ENCODE assay signal across 23 cellular contexts in the genomic region with DNA sequence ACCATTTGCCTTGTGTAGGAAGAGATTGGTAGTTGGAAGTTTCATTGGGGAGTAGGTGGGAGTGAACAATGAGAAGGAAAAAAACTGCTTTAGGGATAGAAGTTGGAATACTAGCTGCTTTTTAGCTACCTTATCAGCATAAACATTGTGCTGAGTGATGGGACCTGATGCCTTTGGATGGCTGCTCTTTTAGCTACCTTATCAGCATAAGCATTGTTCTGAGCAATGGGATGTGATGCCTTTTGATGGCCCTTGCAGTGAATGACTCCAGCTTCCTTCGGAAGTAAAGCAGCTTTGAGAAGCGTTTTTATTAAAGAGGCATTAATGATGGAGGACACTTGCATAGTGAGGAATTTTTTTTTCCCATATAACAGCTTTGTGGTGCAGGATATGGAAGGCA.
A peak's percentile ranks its signal among the peaks of the same experiment; 100 is the strongest.
DNase-seq lines count a peak whose midpoint lies in the region; FAIRE-seq and TF ChIP-seq lines count a peak whose summit lies in the region.
"Had no signal": no experiment of that assay in that cellular context is flagged by ENCODE, and none has a peak within 500 bp of the region (broad histone marks: within the 10 kb centered on the region; RNA-seq: fewer than 3 reads in every experiment).

No MANE protein-coding gene starts in this region.

- H3K23ac ChIP-seq in H1 (ENCODE audit: insufficient read length) = no peak overlapping the region
- H3K23ac ChIP-seq in mesendoderm (ENCODE audit: low read length) = no peak overlapping the region

- H3K18ac ChIP-seq in H1 (ENCODE audit: extremely low read depth, low read length) = no peak overlapping the region
- H3K18ac ChIP-seq in mesendoderm (ENCODE audit: low read length) = no peak overlapping the region

- POLR2A ChIA-PET in H1 (lab: Charles Lee; ENCODE audit: partially characterized antibody) = no interaction called here

- no peaks in the 10 kb centered on the region for H3K23me2 ChIP-seq in H1 (ENCODE audit: low read depth, low read length)

- intact Hi-C loops in prostate gland (cut with DNase I) = no loop called here

- H2BK15ac ChIP-seq in H1 (ENCODE audit: low read length) = no peak overlapping the region
- H2BK15ac ChIP-seq in mesendoderm (replicated peaks; ENCODE audit: low read depth) = no peak overlapping the region

- WGBS in H1 (ENCODE audit: extremely low coverage in 1 of 2, insufficient coverage in 1 of 2, insufficient read length in 1 of 2, insufficient replicate concordance in 2 of 2, low coverage in 1 of 2, low lambda C conversion rate in 2 of 2, missing lambda C conversion rate in 1 of 2), 2 experiments = 32% methylated on average over 2 of the region's 2 CpGs; no CpG with 5 or more reads in 1 of the 2 experiments
- no CpG with 5 or more reads among the region's 2 CpGs for WGBS in mesendoderm (ENCODE audit: extremely low coverage, insufficient coverage, low lambda C conversion rate)
- WGBS in prostate gland = 73% methylated on average over 2 of the region's 2 CpGs

- H3K4me2 ChIP-seq in H1 (ENCODE audit: insufficient read depth in 1 of 2, low read depth in 2 of 2, low read length in 2 of 2) (no peak overlapping the region), mesendoderm (ENCODE audit: low read length) (no peak overlapping the region)
- H3K4me2 ChIP-seq: BLaER1 had no signal

- FAIRE-seq in H1 (lab: Jason Lieb, UNC) = peak; percentile 82
- FAIRE-seq: A204.1, G401.6, GM12891, GM19239 had no signal

- H3K4me3 ChIP-seq in NT2/D1 (ENCODE audit: insufficient read length, low read depth) = no peak overlapping the region
- no peak overlapping the region for H3K4me3 ChIP-seq in H1 (ENCODE audit: extremely low read depth in 1 of 4, insufficient read depth in 2 of 4, low read depth in 3 of 4, low read length in 4 of 4)
- no peak overlapping the region for H3K4me3 ChIP-seq in mesendoderm (ENCODE audit: low read length)
- H3K4me3 ChIP-seq in prostate gland = no peak overlapping the region
- H3K4me3 ChIP-seq: BLaER1 had no signal

- H2AFZ ChIP-seq in H1 (ENCODE audit: low read length) = no peak overlapping the region

- no peak for TF ChIP-seq EP300 in H1 (IDR thresholded peaks at IDR 0.05; ENCODE audit: borderline replicate concordance in 1 of 2, low read depth in 2 of 2, low read length in 2 of 2)

- H3K14ac ChIP-seq in H1 (ENCODE audit: insufficient read length) = no peak overlapping the region

- H2BK12ac ChIP-seq in H1 (ENCODE audit: low read depth, low read length) = no peak overlapping the region

- H3K4me3 Mint-ChIP-seq in type B pancreatic cell = no peak overlapping the region
- H3K4me3 Mint-ChIP-seq: CD14-positive monocyte; CD4-positive, alpha-beta memory T cell; CD4-positive, CD25-positive, alpha-beta regulatory T cell; CD8-positive, alpha-beta memory T cell had no signal

- H2BK120ac ChIP-seq in H1 (replicated peaks; ENCODE audit: low read depth, low read length) (no peak overlapping the region), mesendoderm (ENCODE audit: low read depth, low read length) (no peak overlapping the region)

- H3K27ac ChIP-seq in H1 (ENCODE audit: low read depth, low read length) = no peak overlapping the region
- no peak overlapping the region for H3K27ac ChIP-seq in mesendoderm (ENCODE audit: low read depth, low read length)
- no peak overlapping the region for H3K27ac ChIP-seq in prostate gland
- H3K27ac ChIP-seq: BLaER1 had no signal

- H3K4ac ChIP-seq in H1 (replicated peaks; ENCODE audit: insufficient read length, low read depth, low read length) (no peak overlapping the region), mesendoderm (ENCODE audit: low read depth, low read length) (no peak overlapping the region)

- H3K4me1 Mint-ChIP-seq in type B pancreatic cell (ENCODE audit: unreplicated experiment) = no peaks in the 10 kb centered on the region
- H3K4me1 Mint-ChIP-seq: CD14-positive monocyte; CD4-positive, alpha-beta memory T cell; CD4-positive, CD25-positive, alpha-beta regulatory T cell; CD8-positive, alpha-beta memory T cell had no signal

- no peak for TF ChIP-seq CTCF in H1 (IDR thresholded peaks at IDR 0.05; ENCODE audit: control extremely low read depth in 1 of 3, insufficient read depth in 1 of 3, low read depth in 1 of 3, low read length in 3 of 3)
- TF ChIP-seq CTCF in prostate gland (IDR thresholded peaks at IDR 0.05) = no peak
- no peak for TF ChIP-seq CTCF in type B pancreatic cell (conservative IDR thresholded peaks at IDR 0.05)

- H2BK5ac ChIP-seq in H1 (ENCODE audit: low read depth, low read length) (no peak overlapping the region), mesendoderm (ENCODE audit: low read length) (no peak overlapping the region)

- no peaks in the 10 kb centered on the region for H3K36me3 Mint-ChIP-seq in type B pancreatic cell
- H3K36me3 Mint-ChIP-seq: CD14-positive monocyte; CD4-positive, CD25-positive, alpha-beta regulatory T cell; CD8-positive, alpha-beta memory T cell had no signal

- H4K20me1 ChIP-seq in H1 (replicated peaks in 1 of 2; ENCODE audit: control insufficient read depth in 1 of 2, insufficient read depth in 2 of 2, low read length in 2 of 2) = no peaks in the 10 kb centered on the region
- H4K20me1 ChIP-seq: BLaER1 had no signal

- H3K4me1 ChIP-seq in NT2/D1 (ENCODE audit: insufficient read depth, insufficient read length) (no peaks in the 10 kb centered on the region), H1 (replicated peaks in 1 of 4; ENCODE audit: control insufficient read depth in 3 of 4, insufficient read depth in 4 of 4, low read length in 3 of 4) (peaks cover 0 to 4% (median 2%) of the 10 kb centered on the region in 4 experiments; a peak in 3 of 7 replicates), mesendoderm (ENCODE audit: control insufficient read depth, low read depth, low read length) (peaks cover 7% of the 10 kb centered on the region), prostate gland (replicated peaks) (no peaks in the 10 kb centered on the region)
- H3K4me1 ChIP-seq: BE2C, BLaER1 had no signal

- H3K79me1 ChIP-seq in H1 (ENCODE audit: low read depth, low read length) = no peaks in the 10 kb centered on the region
- H3K79me1 ChIP-seq in mesendoderm (ENCODE audit: low read length) = no peaks in the 10 kb centered on the region

- TF ChIP-seq POLR2A in H1 (IDR thresholded peaks at IDR 0.05; ENCODE audit: control extremely low read depth in 1 of 2, low read depth in 2 of 2, low read length in 2 of 2) (no peak), prostate gland (IDR thresholded peaks at IDR 0.05) (no peak)

- H3K9ac ChIP-seq in NT2/D1 (ENCODE audit: insufficient read length, low read depth) (no peak overlapping the region), H1 (replicated peaks in 1 of 4; ENCODE audit: extremely low read depth in 1 of 4, low read depth in 3 of 4, low read length in 3 of 4) (no peak overlapping the region), mesendoderm (ENCODE audit: low read length) (no peak overlapping the region)
- H3K9ac ChIP-seq: BLaER1 had no signal

- H4K91ac ChIP-seq in H1 (replicated peaks; ENCODE audit: insufficient read length, low read length) = no peak overlapping the region

- H3K56ac ChIP-seq in H1 (replicated peaks; ENCODE audit: insufficient read length, low read depth, low read length) (no peak overlapping the region), mesendoderm (ENCODE audit: low read length) (no peak overlapping the region)

- H3K9me3 Mint-ChIP-seq in type B pancreatic cell = no peaks in the 10 kb centered on the region

- H4K8ac ChIP-seq in H1 (ENCODE audit: extremely low read depth, insufficient read depth, low read length) (no peak overlapping the region), mesendoderm (ENCODE audit: low read depth, low read length) (no peak overlapping the region)

- H3K27me3 Mint-ChIP-seq in type B pancreatic cell = no peaks in the 10 kb centered on the region
- H3K27me3 Mint-ChIP-seq: CD4-positive, alpha-beta memory T cell; CD4-positive, CD25-positive, alpha-beta regulatory T cell; CD8-positive, alpha-beta memory T cell had no signal

- no peaks in the 10 kb centered on the region for H3K36me3 ChIP-seq in NT2/D1 (ENCODE audit: insufficient read depth, insufficient read length, low read length)
- H3K36me3 ChIP-seq in H1 (ENCODE audit: control insufficient read depth in 2 of 4, insufficient read depth in 4 of 4, low read length in 3 of 4) = no peaks in the 10 kb centered on the region
- H3K36me3 ChIP-seq in mesendoderm (ENCODE audit: control insufficient read depth, insufficient read depth, low read length) = no peaks in the 10 kb centered on the region
- H3K36me3 ChIP-seq in prostate gland = no peaks in the 10 kb centered on the region
- H3K36me3 ChIP-seq: BE2C, BLaER1 had no signal

- H4K5ac ChIP-seq in H1 (ENCODE audit: insufficient read length, low read depth, low read length) = no peak overlapping the region
- H4K5ac ChIP-seq in mesendoderm (ENCODE audit: low read length) = no peak overlapping the region

- H3K79me2 ChIP-seq in H1 (ENCODE audit: control insufficient read depth in 1 of 2, insufficient read depth in 2 of 2, low read length in 2 of 2) (no peaks in the 10 kb centered on the region), mesendoderm (ENCODE audit: control insufficient read depth, insufficient read depth, low read length) (no peaks in the 10 kb centered on the region)

- H3K9me3 ChIP-seq in NT2/D1 (ENCODE audit: insufficient read depth, low read length) (no peaks in the 10 kb centered on the region), H1 (ENCODE audit: insufficient read depth in 2 of 2, low read depth in 1 of 2, low read length in 1 of 2) (peaks cover 6 to 10% of the 10 kb centered on the region in 2 experiments), prostate gland (no peaks in the 10 kb centered on the region)
- H3K9me3 ChIP-seq: BE2C, BLaER1 had no signal

- peak; percentile 23 for DNase-seq in NT2/D1 (ENCODE audit: low read depth, low spot score)
- no peak for DNase-seq in H1 (ENCODE audit: low read depth in 1 of 2, low spot score in 2 of 2)
- peak; percentile 30 for DNase-seq in mesendoderm
- DNase-seq in DMS153 (lab: John Stamatoyannopoulos, UW) = no peak
- no peak for DNase-seq in prostate gland (ENCODE audit: low spot score)
- no peak for DNase-seq in type B pancreatic cell (ENCODE audit: extremely low spot score, unreplicated experiment)
- DNase-seq: 8988T; ACHN; BE2C; C1 segment of cervical spinal cord; CD4-positive, alpha-beta memory T cell; CD4-positive, CD25-positive, alpha-beta regulatory T cell; CD8-positive, alpha-beta memory T cell; COR-L47; DMS 273 treated with DMSO at 0.1 percent for 48 hours; DMS79 treated with DMSO at 0.1 percent for 48 hours; GF-D8 had no signal

- no peak overlapping the region for H3K27ac Mint-ChIP-seq in type B pancreatic cell
- H3K27ac Mint-ChIP-seq: CD14-positive monocyte; CD4-positive, alpha-beta memory T cell; CD4-positive, CD25-positive, alpha-beta regulatory T cell; CD8-positive, alpha-beta memory T cell had no signal

- H2AK5ac ChIP-seq in H1 (ENCODE audit: low read depth, low read length) = no peak overlapping the region
- no peak overlapping the region for H2AK5ac ChIP-seq in mesendoderm (ENCODE audit: low read length)

- no peaks in the 10 kb centered on the region for H3K27me3 ChIP-seq in NT2/D1 (ENCODE audit: insufficient read depth, insufficient read length)
- no peaks in the 10 kb centered on the region for H3K27me3 ChIP-seq in H1 (replicated peaks in 1 of 4; ENCODE audit: control insufficient read depth in 3 of 4, extremely low read depth in 1 of 4, insufficient read depth in 3 of 4, low read length in 3 of 4)
- no peaks in the 10 kb centered on the region for H3K27me3 ChIP-seq in mesendoderm (ENCODE audit: insufficient read depth, low read length, poor library complexity)
- no peaks in the 10 kb centered on the region for H3K27me3 ChIP-seq in prostate gland (replicated peaks; ENCODE audit: insufficient read depth)
- H3K27me3 ChIP-seq: BE2C, BLaER1 had no signal

- CTCF ChIA-PET in H1 (lab: Charles Lee; ENCODE audit: partially characterized antibody) = no interaction called here

- TF ChIP-seq RAD21 in H1 (IDR thresholded peaks at IDR 0.05 in 1 of 2, conservative IDR thresholded peaks at IDR 0.05 in 1 of 2; ENCODE audit: low read depth in 2 of 2, low read length in 2 of 2) = no peak

- H2BK20ac ChIP-seq in H1 (ENCODE audit: low read length) = no peak overlapping the region

Comparison
In these comparisons a context has a peak if more than half of its experiments do, and no peak if none do; other contexts are left out.
1. DNase-seq: peak in NT2/D1 (single experiment) and mesendoderm (single experiment); none in H1 (0 of 2), DMS153 (single experiment), prostate gland (single experiment) and type B pancreatic cell (single experiment).